ENCODE assay signal across 9 cellular contexts in genomic region chr17:9768381-9768934, GRCh38. TPM values are rescaled to one million over a fixed set of nuclear protein-coding genes. Genes with fewer than 3 reads are reported as not detected.
A peak's percentile ranks its signal among the peaks of the same experiment; 100 is the strongest.
DNase-seq lines count a peak whose midpoint lies in the region; TF ChIP-seq lines count a peak whose summit lies in the region.
"Had no signal": no experiment of that assay in that cellular context is flagged by ENCODE, and none has a peak within 500 bp of the region (broad histone marks: within the 10 kb centered on the region; RNA-seq: fewer than 3 reads in every experiment).

No MANE protein-coding gene starts in this region.

- H3K4me3 Mint-ChIP-seq in activated CD4-positive, alpha-beta memory T cell treated with anti-CD3 and anti-CD28 coated beads, Interleukin-2, amount 10 ng/mL, durations not matched to agents 7 days and 5 days, result no peak overlapping the region

- H3K36me3 ChIP-seq in vagina, result no peaks in the 10 kb centered on the region

- CTCF ChIA-PET in activated CD4-positive, alpha-beta memory T cell treated with anti-CD3 and anti-CD28 coated beads, Interleukin-2, amount 10 ng/mL, durations not matched to agents 7 days and 5 days (lab: Charles Lee), result interaction anchor here (0.5 to 1.8 kb wide), 12 partner anchors 8 to 193 kb away, joined by 3 to 9 read pairs (median 3); partner anchors contain the start of genes CFAP52, DHRS7C and STX8

- DNase-seq in ELF-1 (ENCODE audit: low read depth, low spot score), result peak; percentile 18
- peak; percentile 48 for DNase-seq in iPS-NIHi7 (ENCODE audit: extremely low spot score)
- no peak for DNase-seq in vagina (ENCODE audit: extremely low spot score in 2 of 2)
- DNase-seq in stimulated activated CD4-positive, alpha-beta T cell treated with anti-CD3 and anti-CD28 coated beads, Interleukin-4, amount 100 ng/mL, for 4 hours, result no peak
- no peak for DNase-seq in activated CD4-positive, alpha-beta memory T cell treated with anti-CD3 and anti-CD28 coated beads, Interleukin-2, amount 10 ng/mL, durations not matched to agents 7 days and 5 days
- DNase-seq in posterior cingulate gyrus, result no peak

- TF ChIP-seq EP300 in Ishikawa (IDR thresholded peaks at IDR 0.05; ENCODE audit: borderline replicate concordance), result no peak

- H3K9me3 ChIP-seq in vagina, result no peaks in the 10 kb centered on the region

- no peak overlapping the region for H3K27ac Mint-ChIP-seq in activated CD4-positive, alpha-beta memory T cell treated with anti-CD3 and anti-CD28 coated beads, Interleukin-2, amount 10 ng/mL, durations not matched to agents 7 days and 5 days

- H3K4me3 ChIP-seq in vagina, result no peak overlapping the region

- peaks cover 5% of the 10 kb centered on the region for H3K27me3 Mint-ChIP-seq in activated CD4-positive, alpha-beta memory T cell treated with anti-CD3 and anti-CD28 coated beads, Interleukin-2, amount 10 ng/mL, durations not matched to agents 7 days and 5 days

- POLR2A ChIA-PET in activated CD4-positive, alpha-beta memory T cell treated with anti-CD3 and anti-CD28 coated beads, Interleukin-2, amount 10 ng/mL, durations not matched to agents 7 days and 5 days (lab: Charles Lee), result no interaction called here

- peak; percentile 35 for TF ChIP-seq RAD21 in Ishikawa (IDR thresholded peaks at IDR 0.05; ENCODE audit: low read depth)

- H3K36me3 Mint-ChIP-seq in activated CD4-positive, alpha-beta memory T cell treated with anti-CD3 and anti-CD28 coated beads, Interleukin-2, amount 10 ng/mL, durations not matched to agents 7 days and 5 days (ENCODE audit: low read depth), result no peaks in the 10 kb centered on the region

- intact Hi-C loops in vagina (cut with DNase I), result no loop called here
- intact Hi-C loops in posterior cingulate gyrus (cut with DNase I), result no loop called here

- peaks cover 4% of the 10 kb centered on the region for H3K4me1 Mint-ChIP-seq in activated CD4-positive, alpha-beta memory T cell treated with anti-CD3 and anti-CD28 coated beads, Interleukin-2, amount 10 ng/mL, durations not matched to agents 7 days and 5 days

- TF ChIP-seq POLR2A in vagina (IDR thresholded peaks at IDR 0.05), result no peak

- no peaks in the 10 kb centered on the region for H3K9me3 Mint-ChIP-seq in activated CD4-positive, alpha-beta memory T cell treated with anti-CD3 and anti-CD28 coated beads, Interleukin-2, amount 10 ng/mL, durations not matched to agents 7 days and 5 days

- no peaks in the 10 kb centered on the region for H3K4me1 ChIP-seq in vagina

- no peaks in the 10 kb centered on the region for H3K27me3 ChIP-seq in vagina

- TF ChIP-seq CTCF in VCaP (conservative IDR thresholded peaks at IDR 0.05) (peak; percentile 77), vagina (IDR thresholded peaks at IDR 0.05) (peak in 2 of 3 experiments; percentile 32 to 46)

- no peak overlapping the region for H3K27ac ChIP-seq in VCaP
- H3K27ac ChIP-seq in vagina, result no peak overlapping the region

TF ChIP-seq in Ishikawa, 13 proteins besides CTCF, POLR2A, EP300 and RAD21:
- TF ChIP-seq CREB1 (IDR thresholded peaks at IDR 0.05; ENCODE audit: low read depth) (no peak), EGR1 (IDR thresholded peaks at IDR 0.05) (no peak), TAF1 (IDR thresholded peaks at IDR 0.05; ENCODE audit: low read depth) (no peak), ZBTB7A (IDR thresholded peaks at IDR 0.05; ENCODE audit: low read depth) (no peak), NFIC (IDR thresholded peaks at IDR 0.05) (no peak), FOXM1 (IDR thresholded peaks at IDR 0.05; ENCODE audit: borderline replicate concordance, low read depth) (no peak), TCF12 (IDR thresholded peaks at IDR 0.05; ENCODE audit: low read depth) (no peak), MAX (IDR thresholded peaks at IDR 0.05) (no peak), CEBPB (IDR thresholded peaks at IDR 0.05) (no peak), REST (IDR thresholded peaks at IDR 0.05; ENCODE audit: low read depth) (no peak), TEAD4 (IDR thresholded peaks at IDR 0.05) (no peak), YY1 (IDR thresholded peaks at IDR 0.05; ENCODE audit: low read depth) (no peak)
- TF ChIP-seq, protein P1, sequence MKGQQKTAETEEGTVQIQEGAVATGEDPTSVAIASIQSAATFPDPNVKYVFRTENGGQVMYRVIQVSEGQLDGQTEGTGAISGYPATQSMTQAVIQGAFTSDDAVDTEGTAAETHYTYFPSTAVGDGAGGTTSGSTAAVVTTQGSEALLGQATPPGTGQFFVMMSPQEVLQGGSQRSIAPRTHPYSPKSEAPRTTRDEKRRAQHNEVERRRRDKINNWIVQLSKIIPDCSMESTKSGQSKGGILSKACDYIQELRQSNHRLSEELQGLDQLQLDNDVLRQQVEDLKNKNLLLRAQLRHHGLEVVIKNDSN (IDR thresholded peaks at IDR 0.05), result no peak

RNA-seq across cellular contexts. Expression of gene DHRS7C, which starts 22.9 kb away (rescaled TPM):
- not detected for total RNA-seq in vagina
- not detected for total RNA-seq in activated CD4-positive, alpha-beta memory T cell treated with anti-CD3 and anti-CD28 coated beads, Interleukin-2, amount 10 ng/mL, durations not matched to agents 7 days and 5 days
- total RNA-seq: mononuclear cell had no signal

RNA-seq across cellular contexts. Expression of gene GSG1L2, which starts 53.4 kb away (rescaled TPM):
- total RNA-seq in vagina, result not detected
- total RNA-seq in activated CD4-positive, alpha-beta memory T cell treated with anti-CD3 and anti-CD28 coated beads, Interleukin-2, amount 10 ng/mL, durations not matched to agents 7 days and 5 days, result not detected
- total RNA-seq: mononuclear cell had no signal

RNA-seq across cellular contexts. Expression of gene GLP2R, which starts 57.3 kb away (rescaled TPM):
- 2.9 TPM for total RNA-seq in vagina
- total RNA-seq in activated CD4-positive, alpha-beta memory T cell treated with anti-CD3 and anti-CD28 coated beads, Interleukin-2, amount 10 ng/mL, durations not matched to agents 7 days and 5 days, result not detected
- total RNA-seq: mononuclear cell had no signal

Comparison
In these comparisons a context has a peak if more than half of its experiments do, and no peak if none do; other contexts are left out.
1. DNase-seq: peak in ELF-1 (single experiment) and iPS-NIHi7 (single experiment); none in vagina (0 of 2), stimulated activated CD4-positive, alpha-beta T cell treated with anti-CD3 and anti-CD28 coated beads, Interleukin-4, amount 100 ng/mL, for 4 hours (0 of 2), activated CD4-positive, alpha-beta memory T cell treated with anti-CD3 and anti-CD28 coated beads, Interleukin-2, amount 10 ng/mL, durations not matched to agents 7 days and 5 days (single experiment) and posterior cingulate gyrus (0 of 10).